ENCODE assay signal across 8 cellular contexts in genomic region chr5:177404641-177405134, GRCh38. TPM values are rescaled to one million over a fixed set of nuclear protein-coding genes. Genes with fewer than 3 reads are reported as not detected.
DNase-seq lines count a peak whose midpoint lies in the region; ATAC-seq and TF ChIP-seq lines count a peak whose summit lies in the region.

No MANE protein-coding gene starts in this region.

- H3K4me3 ChIP-seq in A673 (ENCODE audit: low read depth, low read length, poor library complexity, severe bottlenecking), result peak overlapping the region; percentile 46
- H3K4me3 ChIP-seq in astrocyte of the spinal cord (ENCODE audit: low read depth, low read length), result peak overlapping the region; percentile 53
- peak overlapping the region; percentile 70 to 74 for H3K4me3 ChIP-seq in mucosa of rectum (ENCODE audit: low read length in 2 of 2)

- peak overlapping the region; percentile 33 to 74 for H3K4me3 Mint-ChIP-seq in H9

- H2AK5ac ChIP-seq in H9 (ENCODE audit: insufficient read length, low read length), result no peak overlapping the region

- no peak overlapping the region for H2BK15ac ChIP-seq in H9 (ENCODE audit: low read depth, low read length)

- peaks cover 43% of the 10 kb centered on the region for H3K27me3 ChIP-seq in A673 (replicated peaks; ENCODE audit: insufficient read depth, low read depth, low read length, poor library complexity)
- peaks cover 12% of the 10 kb centered on the region; the same call in 1 of the 2 replicates for H3K27me3 ChIP-seq in H9 (ENCODE audit: insufficient read depth, low read length)
- H3K27me3 ChIP-seq in mucosa of rectum (ENCODE audit: control insufficient read depth in 2 of 2, insufficient read depth in 2 of 2, low read length in 2 of 2), result peaks cover 0 to 9% of the 10 kb centered on the region in 2 donors

- no peak overlapping the region for H4K5ac ChIP-seq in H9 (ENCODE audit: insufficient read length, low read depth, low read length)

- no peak for ATAC-seq in HG03025 (IDR thresholded peaks at IDR 0.05; ENCODE audit: low FRiP score, unreplicated experiment)
- ATAC-seq in left lobe of liver, result no peak
- no peak for ATAC-seq in GM18502 (IDR thresholded peaks at IDR 0.05; ENCODE audit: poor library complexity, unreplicated experiment)

- no peak overlapping the region for H2BK12ac ChIP-seq in H9 (ENCODE audit: insufficient read length, low read depth, low read length)

- peaks cover 10 to 11% of the 10 kb centered on the region in 2 experiments for H3K4me1 Mint-ChIP-seq in H9

- H4K20me1 ChIP-seq in H9 (ENCODE audit: control insufficient read depth, insufficient read depth, insufficient read length), result no peaks in the 10 kb centered on the region

- intact Hi-C loops in A673 (cut with micrococcal nuclease; ENCODE audit: unreplicated experiment), result no loop called here

- H3K4ac ChIP-seq in H9 (ENCODE audit: low read depth, low read length), result no peak overlapping the region

- in situ Hi-C loops in astrocyte of the spinal cord (cut with HindIII; ENCODE audit: low sequenced_read_pairs), result no loop called here

- H3K23me2 ChIP-seq in H9 (ENCODE audit: insufficient read length, low read depth, low read length, poor library complexity, severe bottlenecking), result peaks cover 23% of the 10 kb centered on the region

- TF ChIP-seq CTCF in A673 (conservative IDR thresholded peaks at IDR 0.05; ENCODE audit: low read depth, low read length) (no peak), H9 (conservative IDR thresholded peaks at IDR 0.05) (no peak), astrocyte of the spinal cord (IDR thresholded peaks at IDR 0.05; ENCODE audit: low read depth, low read length) (no peak)

- H3K36me3 ChIP-seq in A673 (ENCODE audit: insufficient read depth, low read length, poor library complexity, severe bottlenecking), result no peaks in the 10 kb centered on the region
- H3K36me3 ChIP-seq in mucosa of rectum (ENCODE audit: control insufficient read depth in 2 of 2, insufficient read depth in 2 of 2, low read length in 2 of 2), result no peaks in the 10 kb centered on the region

- peaks cover 0 to 2% of the 10 kb centered on the region in 2 experiments; a peak in 2 of 5 replicates for H3K9me3 Mint-ChIP-seq in H9

- H3K36me3 Mint-ChIP-seq in H9 (ENCODE audit: insufficient read depth in 1 of 3, low read depth in 3 of 3), result no peaks in the 10 kb centered on the region

- H3K9ac ChIP-seq in H9 (ENCODE audit: extremely low read depth, insufficient read length, low read length) (no peak overlapping the region), mucosa of rectum (ENCODE audit: low read depth in 1 of 2, low read length in 2 of 2) (peak overlapping the region; percentile 60 to 80)

- H3T11ph ChIP-seq in H9 (ENCODE audit: low read length), result no peak overlapping the region

- H3K27ac Mint-ChIP-seq in H9, result no peak overlapping the region

- H2BK5ac ChIP-seq in H9 (ENCODE audit: insufficient read length, low read length), result no peak overlapping the region

- H3K14ac ChIP-seq in H9 (ENCODE audit: insufficient read depth, low read length), result peak overlapping the region; percentile 4; the same call in 1 of the 2 replicates

- H3K79me2 ChIP-seq in H9 (ENCODE audit: insufficient read depth, low read length), result no peaks in the 10 kb centered on the region

- CTCF ChIA-PET in A673 (lab: Charles Lee), result interaction anchor here (0.7 to 2.1 kb wide), 3 partner anchors 14 to 53 kb away, joined by 3 to 7 read pairs (median 5); no protein-coding TSS in a partner anchor

- H2AFZ ChIP-seq in H9 (ENCODE audit: low read length), result no peak overlapping the region

- H3K4me2 ChIP-seq in H9 (ENCODE audit: insufficient read depth, insufficient read length, low read length), result peak overlapping the region; percentile 60

- H3K79me1 ChIP-seq in H9 (ENCODE audit: insufficient read depth, low read depth, low read length, poor library complexity, severe bottlenecking), result no peaks in the 10 kb centered on the region

- H3K4me1 ChIP-seq in A673 (ENCODE audit: insufficient read depth, low read length, poor library complexity, severe bottlenecking) (peaks cover 18% of the 10 kb centered on the region), H9 (ENCODE audit: insufficient read depth, low read length) (no peaks in the 10 kb centered on the region), mucosa of rectum (ENCODE audit: control insufficient read depth in 2 of 2, insufficient read depth in 2 of 2, low read length in 2 of 2) (peaks cover 41 to 42% of the 10 kb centered on the region in 2 donors)

- peaks cover 88% of the 10 kb centered on the region for H3K27me3 Mint-ChIP-seq in H9 (ENCODE audit: low read depth)

- no peak overlapping the region for H2BK120ac ChIP-seq in H9 (ENCODE audit: low read depth, low read length, poor library complexity, severe bottlenecking)

- no peak overlapping the region for H3K23ac ChIP-seq in H9 (ENCODE audit: insufficient read length, low read depth, low read length)

- H4K91ac ChIP-seq in H9 (ENCODE audit: insufficient read length, low read depth, low read length), result no peak overlapping the region

- H3K18ac ChIP-seq in H9 (ENCODE audit: insufficient read length, low read depth, low read length), result no peak overlapping the region

- POLR2A ChIA-PET in A673 (lab: Charles Lee; ENCODE audit: low non-redundant PET), result interaction anchor here (0.5 to 0.6 kb wide), 2 partner anchors 61 to 141 kb away, joined by 4 to 9 read pairs; no protein-coding TSS in a partner anchor

- H3K27ac ChIP-seq in A673 (ENCODE audit: low read depth, low read length, poor library complexity, severe bottlenecking) (no peak overlapping the region), H9 (ENCODE audit: insufficient read length, low read depth, low read length) (no peak overlapping the region), mucosa of rectum (ENCODE audit: low read depth in 2 of 2, low read length in 2 of 2) (peak overlapping the region; percentile 70 to 76)

- BruUV-seq in A673 (replicated peaks; lab: Mats Ljungman, UMichigan), result no TSS peak

- DNase-seq in A673 (ENCODE audit: low spot score), result no peak
- no peak for DNase-seq in H9
- DNase-seq in astrocyte of the spinal cord (ENCODE audit: low read depth, low spot score), result no peak
- DNase-seq in left lobe of liver (ENCODE audit: low spot score), result no peak
- DNase-seq in OCI-M2 (lab: John Stamatoyannopoulos, UW; ENCODE audit: unreplicated experiment), result no peak

- no peaks in the 10 kb centered on the region for H3K9me3 ChIP-seq in A673 (ENCODE audit: low read depth, low read length, poor library complexity, severe bottlenecking)
- no peaks in the 10 kb centered on the region for H3K9me3 ChIP-seq in H9 (ENCODE audit: control insufficient read depth, low read depth, low read length)
- H3K9me3 ChIP-seq in mucosa of rectum (ENCODE audit: control insufficient read depth in 2 of 2, low read length in 2 of 2), result no peaks in the 10 kb centered on the region

- H2BK20ac ChIP-seq in H9 (ENCODE audit: low read depth, low read length, poor library complexity, severe bottlenecking), result no peak overlapping the region

- H3K56ac ChIP-seq in H9 (ENCODE audit: insufficient read length, low read depth, low read length), result no peak overlapping the region

- H4K8ac ChIP-seq in H9 (replicated peaks; ENCODE audit: insufficient read length, low read depth, low read length), result no peak overlapping the region

- no CpG with 5 or more reads among the region's 15 CpGs for WGBS in H9 (ENCODE audit: extremely low coverage, insufficient read length, low lambda C conversion rate)

RNA-seq across cellular contexts. Expression of gene PFN3, which starts 4.2 kb away (rescaled TPM):
- total RNA-seq in A673 (2021) (not detected in 2 replicates), H9 (2021) (not detected in 2 replicates), left lobe of liver (not detected)

RNA-seq across cellular contexts. Expression of gene F12, which starts 4.7 kb away (rescaled TPM):
- total RNA-seq in A673 (2021) (0.81 TPM in 1 of 2 replicates, not detected in the other), H9 (2021) (2.3 and 3.5 TPM in 2 replicates), left lobe of liver (292 TPM)

RNA-seq across cellular contexts. Expression of gene SLC34A1, which starts 20.5 kb away (rescaled TPM):
- total RNA-seq in A673 (2021) (not detected in 2 replicates), H9 (2021) (not detected in 2 replicates), left lobe of liver (3.0 TPM)

RNA-seq across cellular contexts. Expression of gene GRK6, which starts 21.8 kb away (rescaled TPM):
- 32.1 and 38.1 TPM in 2 replicates for total RNA-seq in A673 (2021)
- 73.7 and 75.2 TPM in 2 replicates for total RNA-seq in H9 (2021)
- 9.8 TPM for total RNA-seq in left lobe of liver

RNA-seq across cellular contexts. Expression of gene PRR7, which starts 41.9 kb away (rescaled TPM):
- total RNA-seq in A673 (2021) (3.0 and 5.3 TPM in 2 replicates), H9 (2021) (9.6 and 10.2 TPM in 2 replicates), left lobe of liver (0.63 TPM)

Comparison
In these comparisons a context has a peak if more than half of its experiments do, and no peak if none do; other contexts are left out.
1. H3K27ac ChIP-seq: peak in mucosa of rectum (2 of 2); none in A673 (single experiment) and H9 (single experiment).
2. RNA of gene F12, which starts 4.7 kb away (total RNA-seq): 292 TPM in left lobe of liver (single experiment); 2.3 to 3.5 TPM in H9 and 0.81 TPM in A673; every median in the first group is over 10 times any median in the second.
3. Peak in every context shown above with its lines, with median percentiles within 50 percentile points of each other: H3K4me3 ChIP-seq.